In genomic region chr5:76910344-76910933, GRCh38 we compare ENCODE assay signal across 3 cellular contexts. TPM values are rescaled to one million over a fixed set of nuclear protein-coding genes. Genes with fewer than 3 reads are reported as not detected.
"Had no signal": no experiment of that assay in that cellular context is flagged by ENCODE, and none has a peak within 500 bp of the region (broad histone marks: within the 10 kb centered on the region; RNA-seq: fewer than 3 reads in every experiment).

No MANE protein-coding gene starts in this region.

RNA-seq across cellular contexts. Expression of gene CRHBP, which starts 42.4 kb away (rescaled TPM):
- total RNA-seq: bronchial epithelial cell; fibroblast of villous mesenchyme; T-helper 2 cell treated with Interferon-gamma antibody and Interleukin-4, amounts not matched to agents 100 ng/mL and 5 ng/mL, for 36 hours had no signal
